In the genomic region with DNA sequence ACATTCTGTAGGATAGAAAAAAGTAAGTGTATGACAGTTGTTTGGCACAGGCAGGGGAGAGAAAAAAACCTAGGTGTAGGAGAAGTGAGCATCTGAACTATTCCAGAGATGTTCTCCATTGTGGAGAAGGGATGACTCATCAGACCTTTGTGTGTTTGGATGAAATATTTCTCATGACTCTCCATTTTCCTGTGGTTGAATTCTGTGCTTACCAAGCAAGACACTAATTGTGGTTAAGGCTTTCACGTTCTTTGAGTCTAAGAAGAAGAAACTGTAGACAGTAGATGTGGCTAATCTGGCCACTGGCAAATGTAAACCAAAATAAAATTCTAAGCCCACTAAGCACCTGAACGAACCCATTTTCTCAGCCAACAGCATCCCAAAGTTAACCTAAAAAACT, we compare ENCODE assay signal across 17 cellular contexts.
DNase-seq lines count a peak whose midpoint lies in the region; ATAC-seq, FAIRE-seq and TF ChIP-seq lines count a peak whose summit lies in the region.
"Had no signal": no experiment of that assay in that cellular context is flagged by ENCODE, and none has a peak within 500 bp of the region (broad histone marks: within the 10 kb centered on the region; RNA-seq: fewer than 3 reads in every experiment).

No MANE protein-coding gene starts in this region.

- no peaks in the 10 kb centered on the region for H3K4me1 Mint-ChIP-seq in activated T-helper 17 cell treated with anti-CD3 and anti-CD28 coated beads, Interleukin-2, amount 50 U/mL, for 72 hours
- no peaks in the 10 kb centered on the region for H3K4me1 Mint-ChIP-seq in activated naive CD8-positive, alpha-beta T cell treated with anti-CD3 and anti-CD28 coated beads for 36 hours
- H3K4me1 Mint-ChIP-seq: central memory CD8-positive, alpha-beta T cell; stimulated activated effector memory CD8-positive, alpha-beta T cell treated with anti-CD3 and anti-CD28 coated beads, Interleukin-12 subunit alpha, Interleukin-12 subunit beta, amount 100 ng/mL, for 72 hours had no signal

- H3K9ac ChIP-seq in HepG2 (ENCODE audit: insufficient read depth, low read depth, low read length) = no peak overlapping the region

- peaks cover 23% of the 10 kb centered on the region for H3K27me3 Mint-ChIP-seq in activated T-helper 17 cell treated with anti-CD3 and anti-CD28 coated beads, Interleukin-2, amount 50 U/mL, for 72 hours
- peaks cover 7% of the 10 kb centered on the region for H3K27me3 Mint-ChIP-seq in activated naive CD8-positive, alpha-beta T cell treated with anti-CD3 and anti-CD28 coated beads for 36 hours

- FAIRE-seq in HepG2 (lab: Jason Lieb, UNC) (no peak), urothelium cell line (lab: Jason Lieb, UNC) (no peak)
- FAIRE-seq: islet of Langerhans had no signal

- no peak for TF ChIP-seq RAD21 in HepG2 (CRISPR knock-in tag; IDR thresholded peaks at IDR 0.05)

- TF ChIP-seq CTCF in HepG2 (CRISPR knock-in tag; IDR thresholded peaks at IDR 0.05) = no peak
- no peak for TF ChIP-seq CTCF in right lobe of liver (IDR thresholded peaks at IDR 0.05)
- no peak for TF ChIP-seq CTCF in RWPE2 (IDR thresholded peaks at IDR 0.05; ENCODE audit: poor library complexity, severe bottlenecking)
- TF ChIP-seq CTCF in fibroblast of pulmonary artery (IDR thresholded peaks at IDR 0.05; ENCODE audit: low read length, missing control alignments) = no peak
- no peak for TF ChIP-seq CTCF in GM13977 (IDR thresholded peaks at IDR 0.05; ENCODE audit: extremely low read depth, insufficient read depth, missing control alignments)

- TF ChIP-seq POLR2A in HepG2 (IDR thresholded peaks at IDR 0.05; ENCODE audit: insufficient read depth in 1 of 2, low read depth in 2 of 2, low read length in 2 of 2) (no peak), right lobe of liver (IDR thresholded peaks at IDR 0.05) (no peak)

- no peak overlapping the region for H3K4me3 Mint-ChIP-seq in activated T-helper 17 cell treated with anti-CD3 and anti-CD28 coated beads, Interleukin-2, amount 50 U/mL, for 72 hours
- no peak overlapping the region for H3K4me3 Mint-ChIP-seq in activated naive CD8-positive, alpha-beta T cell treated with anti-CD3 and anti-CD28 coated beads for 36 hours
- H3K4me3 Mint-ChIP-seq: activated naive CD8-positive, alpha-beta T cell treated with anti-CD3 and anti-CD28 coated beads, Interleukin-2, amount 10 ng/mL, durations not matched to agents 7 days and 5 days; central memory CD8-positive, alpha-beta T cell; stimulated activated effector memory CD8-positive, alpha-beta T cell treated with anti-CD3 and anti-CD28 coated beads, Interleukin-12 subunit alpha, Interleukin-12 subunit beta, amount 100 ng/mL, for 72 hours had no signal

- H2AFZ ChIP-seq in HepG2 (ENCODE audit: low read length) = no peak overlapping the region

- ATAC-seq in HepG2 (no peak; the same call in 2 of the 3 replicates), right lobe of liver (no peak), RWPE2 (ENCODE audit: low read depth) (peak; percentile 55; the same call in 2 of the 3 replicates)
- no peak for ATAC-seq in activated T-helper 17 cell treated with anti-CD3 and anti-CD28 coated beads, Interleukin-2, amount 50 U/mL, for 72 hours (replicated peaks)
- ATAC-seq: stimulated activated effector memory CD8-positive, alpha-beta T cell treated with anti-CD3 and anti-CD28 coated beads, Interleukin-12 subunit alpha, Interleukin-12 subunit beta, amount 100 ng/mL, for 72 hours had no signal

- H4K20me1 ChIP-seq in HepG2 (ENCODE audit: insufficient read depth, low read length) = no peaks in the 10 kb centered on the region

- BruUV-seq in HepG2 (replicated peaks; lab: Mats Ljungman, UMichigan) = no TSS peak

- no peaks in the 10 kb centered on the region for H3K4me1 ChIP-seq in HepG2 (ENCODE audit: insufficient read depth, low read length)
- no peaks in the 10 kb centered on the region for H3K4me1 ChIP-seq in right lobe of liver
- no peaks in the 10 kb centered on the region for H3K4me1 ChIP-seq in RWPE2 (ENCODE audit: insufficient read depth, poor library complexity, severe bottlenecking)
- H3K4me1 ChIP-seq: SJSA1 had no signal

- H3K9me3 Mint-ChIP-seq in activated T-helper 17 cell treated with anti-CD3 and anti-CD28 coated beads, Interleukin-2, amount 50 U/mL, for 72 hours = peaks cover 5% of the 10 kb centered on the region
- no peaks in the 10 kb centered on the region for H3K9me3 Mint-ChIP-seq in activated naive CD8-positive, alpha-beta T cell treated with anti-CD3 and anti-CD28 coated beads for 36 hours
- H3K9me3 Mint-ChIP-seq: activated naive CD8-positive, alpha-beta T cell treated with anti-CD3 and anti-CD28 coated beads, Interleukin-2, amount 10 ng/mL, durations not matched to agents 7 days and 5 days; central memory CD8-positive, alpha-beta T cell; stimulated activated effector memory CD8-positive, alpha-beta T cell treated with anti-CD3 and anti-CD28 coated beads, Interleukin-12 subunit alpha, Interleukin-12 subunit beta, amount 100 ng/mL, for 72 hours had no signal

- H3K4me3 ChIP-seq in HepG2 (replicated peaks in 1 of 3; ENCODE audit: insufficient read depth in 1 of 3, low read depth in 2 of 3, low read length in 3 of 3) (no peak overlapping the region), right lobe of liver (no peak overlapping the region), RWPE2 (ENCODE audit: severe bottlenecking) (no peak overlapping the region), fibroblast of pulmonary artery (replicated peaks; ENCODE audit: low read depth, low read length) (no peak overlapping the region)
- H3K4me3 ChIP-seq: SJSA1 had no signal

- H3K27me3 ChIP-seq in HepG2 (ENCODE audit: control insufficient read depth in 1 of 2, insufficient read depth in 2 of 2, low read length in 2 of 2) (no peaks in the 10 kb centered on the region), right lobe of liver (no peaks in the 10 kb centered on the region), RWPE2 (ENCODE audit: insufficient read depth, poor library complexity, severe bottlenecking) (no peaks in the 10 kb centered on the region)
- H3K27me3 ChIP-seq: SJSA1 had no signal

- TF ChIP-seq EP300 in HepG2 (IDR thresholded peaks at IDR 0.05; ENCODE audit: low read depth in 2 of 2, low read length in 2 of 2) (no peak), HepG2 (CRISPR knock-in tag; IDR thresholded peaks at IDR 0.05; ENCODE audit: borderline replicate concordance) (no peak)

- POLR2A ChIA-PET in HepG2 (lab: Yijun Ruan, JAX) = no interaction called here

- no peaks in the 10 kb centered on the region for H3K36me3 Mint-ChIP-seq in activated T-helper 17 cell treated with anti-CD3 and anti-CD28 coated beads, Interleukin-2, amount 50 U/mL, for 72 hours (ENCODE audit: low read depth)
- H3K36me3 Mint-ChIP-seq in activated naive CD8-positive, alpha-beta T cell treated with anti-CD3 and anti-CD28 coated beads for 36 hours = peaks cover 1% of the 10 kb centered on the region
- H3K36me3 Mint-ChIP-seq: activated naive CD8-positive, alpha-beta T cell treated with anti-CD3 and anti-CD28 coated beads, Interleukin-2, amount 10 ng/mL, durations not matched to agents 7 days and 5 days; stimulated activated effector memory CD8-positive, alpha-beta T cell treated with anti-CD3 and anti-CD28 coated beads, Interleukin-12 subunit alpha, Interleukin-12 subunit beta, amount 100 ng/mL, for 72 hours had no signal

- no peak overlapping the region for H3K4me2 ChIP-seq in HepG2 (ENCODE audit: low read depth, low read length)

- no peaks in the 10 kb centered on the region for H3K79me2 ChIP-seq in HepG2 (ENCODE audit: insufficient read depth, low read length)

- H3K27ac ChIP-seq in HepG2 (ENCODE audit: extremely low read length, insufficient read depth, low read length) (no peak overlapping the region), right lobe of liver (no peak overlapping the region), RWPE2 (ENCODE audit: poor library complexity, severe bottlenecking) (no peak overlapping the region)
- H3K27ac ChIP-seq: SJSA1 had no signal

- H3K9me3 ChIP-seq in HepG2 (ENCODE audit: low read length) = no peaks in the 10 kb centered on the region
- no peaks in the 10 kb centered on the region for H3K9me3 ChIP-seq in right lobe of liver
- H3K9me3 ChIP-seq in RWPE2 (ENCODE audit: severe bottlenecking) = no peaks in the 10 kb centered on the region
- H3K9me3 ChIP-seq: SJSA1 had no signal

- CTCF ChIA-PET in HepG2 (lab: Yijun Ruan, JAX; ENCODE audit: low intra/inter-chr PET ratio, low total read pairs) = no interaction called here

- H3K36me3 ChIP-seq in HepG2 (replicated peaks in 1 of 2; ENCODE audit: control insufficient read depth in 1 of 2, insufficient read depth in 2 of 2, low read length in 2 of 2) = no peaks in the 10 kb centered on the region
- H3K36me3 ChIP-seq in right lobe of liver = no peaks in the 10 kb centered on the region
- H3K36me3 ChIP-seq in RWPE2 (ENCODE audit: low read depth) = no peaks in the 10 kb centered on the region
- H3K36me3 ChIP-seq: SJSA1 had no signal

- DNase-seq in HepG2 (ENCODE audit: low spot score) (no peak), right lobe of liver (no peak), RWPE2 (ENCODE audit: low spot score) (no peak), fibroblast of pulmonary artery (ENCODE audit: low read depth) (peak; percentile 33), urothelium cell line (ENCODE audit: low spot score) (peak; percentile 81), GM13977 (ENCODE audit: low spot score) (no peak)
- no peak for DNase-seq in activated naive CD8-positive, alpha-beta T cell treated with anti-CD3 and anti-CD28 coated beads for 36 hours
- DNase-seq: activated naive CD8-positive, alpha-beta T cell treated with anti-CD3 and anti-CD28 coated beads, Interleukin-2, amount 10 ng/mL, durations not matched to agents 7 days and 5 days; activated T-cell treated with anti-CD3 and anti-CD28 coated beads, Interleukin-2, amount 50 U/mL, for 1 hour; glutamatergic neuron; NCI-H2029; NCI-H510A had no signal

- intact Hi-C loops in HepG2 (cut with micrococcal nuclease; ENCODE audit: unreplicated experiment) (no loop called here), right lobe of liver (cut with DNase I) (loop anchor here in 1 of 2 donors (10.0 kb wide), 1 partner anchor 63 kb away; no protein-coding TSS in a partner anchor)

- in situ Hi-C loops in HepG2 (cut with HindIII; ENCODE audit: extremely low pct_ligation_motif_present, low pct_unique_long_range_greater_than_20kb) (no loop called here), GM13977 (cut with MboI; ENCODE audit: low pct_unique_long_range_greater_than_20kb, low sequenced_read_pairs, unreplicated experiment) (no loop called here)

- no peak overlapping the region for H3K27ac Mint-ChIP-seq in activated T-helper 17 cell treated with anti-CD3 and anti-CD28 coated beads, Interleukin-2, amount 50 U/mL, for 72 hours
- no peak overlapping the region for H3K27ac Mint-ChIP-seq in activated naive CD8-positive, alpha-beta T cell treated with anti-CD3 and anti-CD28 coated beads for 36 hours
- H3K27ac Mint-ChIP-seq: activated naive CD8-positive, alpha-beta T cell treated with anti-CD3 and anti-CD28 coated beads, Interleukin-2, amount 10 ng/mL, durations not matched to agents 7 days and 5 days; stimulated activated effector memory CD8-positive, alpha-beta T cell treated with anti-CD3 and anti-CD28 coated beads, Interleukin-12 subunit alpha, Interleukin-12 subunit beta, amount 100 ng/mL, for 72 hours had no signal

- WGBS in HepG2 (ENCODE audit: low lambda C conversion rate) = 0% methylated on average over 2 of the region's 2 CpGs
- 29% methylated on average over 2 of the region's 2 CpGs for WGBS in right lobe of liver (ENCODE audit: insufficient coverage, low coverage, low lambda C conversion rate, missing lambda C conversion rate)

Comparison
In these comparisons a context has a peak if more than half of its experiments do, and no peak if none do; other contexts are left out.
1. DNase-seq: peak in fibroblast of pulmonary artery (single experiment) and urothelium cell line (single experiment); none in HepG2 (single experiment), right lobe of liver (0 of 3), RWPE2 (single experiment), activated naive CD8-positive, alpha-beta T cell treated with anti-CD3 and anti-CD28 coated beads for 36 hours (single experiment) and GM13977 (single experiment).